ENCODE assay signal across 14 cellular contexts in the genomic region with DNA sequence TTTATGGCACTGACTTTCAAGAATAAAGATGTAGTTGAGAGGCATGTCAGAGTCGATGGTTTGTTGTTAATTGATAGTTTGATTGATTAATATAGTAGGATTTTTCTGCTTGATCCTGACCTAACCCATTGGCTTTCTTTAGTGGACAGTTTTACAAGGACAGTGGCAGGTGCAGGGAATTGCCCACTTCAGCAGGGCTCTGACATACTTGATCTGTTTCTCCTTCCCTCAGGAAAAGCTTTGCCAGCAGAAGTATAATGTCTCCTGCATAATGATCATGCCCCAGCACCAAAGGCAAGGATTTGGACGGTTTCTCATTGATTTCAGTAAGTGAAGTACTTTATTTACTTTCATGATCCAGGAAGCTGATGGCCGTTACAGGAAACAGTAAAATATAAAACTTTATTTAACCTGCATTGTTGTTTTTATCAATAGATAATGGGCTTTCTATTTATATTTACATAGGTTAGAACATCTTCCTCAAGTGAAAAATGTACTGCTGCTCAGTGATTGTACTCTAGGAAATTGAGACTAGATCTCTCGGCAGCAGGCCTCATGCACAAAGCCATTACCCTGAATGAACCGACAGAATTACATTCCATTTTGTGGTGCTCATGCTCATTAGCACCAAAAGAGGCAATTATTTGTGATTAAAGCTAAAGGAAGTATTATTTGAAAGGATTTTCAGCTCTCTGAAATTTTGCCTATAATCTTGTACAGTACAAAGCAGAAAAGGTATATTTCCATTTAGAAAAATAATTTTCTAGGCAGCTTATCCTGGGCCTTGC.
DNase-seq lines count a peak whose midpoint lies in the region; ATAC-seq and TF ChIP-seq lines count a peak whose summit lies in the region.
"Had no signal": no experiment of that assay in that cellular context is flagged by ENCODE, and none has a peak within 500 bp of the region (broad histone marks: within the 10 kb centered on the region; RNA-seq: fewer than 3 reads in every experiment).

No MANE protein-coding gene starts in this region.

- no peak overlapping the region for H3K9ac ChIP-seq in parathyroid adenoma

- H3K36me3 ChIP-seq in parathyroid adenoma (ENCODE audit: control insufficient read depth, insufficient read depth, low read length): no peaks in the 10 kb centered on the region
- H3K36me3 ChIP-seq: HAP-1 had no signal

- ATAC-seq in GM19023 (IDR thresholded peaks at IDR 0.05; ENCODE audit: unreplicated experiment): no peak
- ATAC-seq: activated T-cell treated with anti-CD3 and anti-CD28 coated beads, Interleukin-2, amount 50 U/mL, for 72 hours had no signal

- no peak overlapping the region for H2AFZ ChIP-seq in parathyroid adenoma

- no peaks in the 10 kb centered on the region for H3K27me3 ChIP-seq in parathyroid adenoma (ENCODE audit: control insufficient read depth, insufficient read depth, low read length)

- no peak overlapping the region for H3K27ac ChIP-seq in parathyroid adenoma

- H3K9me3 ChIP-seq in parathyroid adenoma (ENCODE audit: control insufficient read depth, low read length): no peaks in the 10 kb centered on the region
- H3K9me3 ChIP-seq: HAP-1 had no signal

- peaks cover 9% of the 10 kb centered on the region for H3K4me1 ChIP-seq in parathyroid adenoma
- H3K4me1 ChIP-seq: HAP-1 had no signal

- no peak for TF ChIP-seq CTCF in parathyroid adenoma (IDR thresholded peaks at IDR 0.05)

- H3K79me2 ChIP-seq in parathyroid adenoma: no peaks in the 10 kb centered on the region

- no peak overlapping the region for H3K4me3 ChIP-seq in parathyroid adenoma (ENCODE audit: low read depth, low read length)
- H3K4me3 ChIP-seq: HAP-1 had no signal

- DNase-seq in GM03348 (ENCODE audit: low spot score): peak; percentile 35
- peak; percentile 37 for DNase-seq in NCI-H1417 treated with DMSO at 0.1 percent for 48 hours (lab: John Stamatoyannopoulos, UW)
- DNase-seq in astrocyte of the hippocampus (ENCODE audit: low read depth, low spot score): peak; percentile 60
- no peak for DNase-seq in AML-193 (lab: John Stamatoyannopoulos, UW)
- DNase-seq in activated CD8-positive, alpha-beta memory T cell treated with anti-CD3 and anti-CD28 coated beads, Interleukin-2, amount 50 U/mL, for 48 hours: no peak
- DNase-seq in NCI-H526 treated with DMSO at 0.1 percent for 48 hours (lab: John Stamatoyannopoulos, UW): no peak
- DNase-seq: activated T-cell treated with anti-CD3 and anti-CD28 coated beads, Interleukin-2, amount 50 U/mL, for 72 hours; CD4-positive, alpha-beta T cell; occipital lobe; stimulated activated CD4-positive, alpha-beta T cell treated with anti-CD3 and anti-CD28 coated beads, Interleukin-4, amount 100 ng/mL, for 1 hour; stimulated activated naive CD8-positive, alpha-beta T cell treated with anti-CD3 and anti-CD28 coated beads, Interleukin-15, amount 100 ng/mL, for 72 hours had no signal

- H3K4me2 ChIP-seq in parathyroid adenoma (ENCODE audit: low read length): peak overlapping the region; percentile 15

Comparison
In these comparisons a context has a peak if more than half of its experiments do, and no peak if none do; other contexts are left out.
1. DNase-seq: peak in GM03348 (single experiment), NCI-H1417 treated with DMSO at 0.1 percent for 48 hours (single experiment) and astrocyte of the hippocampus (single experiment); none in AML-193 (0 of 2), activated CD8-positive, alpha-beta memory T cell treated with anti-CD3 and anti-CD28 coated beads, Interleukin-2, amount 50 U/mL, for 48 hours (single experiment) and NCI-H526 treated with DMSO at 0.1 percent for 48 hours (single experiment).